In genomic region chr15:44195151-44195740, GRCh38 we compare ENCODE assay signal across 8 cellular contexts. TPM values are rescaled to one million over a fixed set of nuclear protein-coding genes. Genes with fewer than 3 reads are reported as not detected.
A peak's percentile ranks its signal among the peaks of the same experiment; 100 is the strongest.
DNase-seq lines count a peak whose midpoint lies in the region; TF ChIP-seq lines count a peak whose summit lies in the region.

TSS of gene FRMD5 (minus strand) at chr15:44195271.

- H3K9me3 Mint-ChIP-seq in CD4-positive, alpha-beta memory T cell = peaks cover 0 to 1% (median 0%) of the 10 kb centered on the region in 8 donors

- peaks cover 49 to 59% of the 10 kb centered on the region in 2 donors for H3K27me3 Mint-ChIP-seq in CD4-positive, alpha-beta memory T cell

- no peak for TF ChIP-seq POLR2A in erythroblast (IDR thresholded peaks at IDR 0.05; ENCODE audit: low read length)

- H3K9ac ChIP-seq in NT2/D1 (ENCODE audit: insufficient read length, low read depth) = peak within 1 kb of the TSS; percentile 50

- H3K4me1 ChIP-seq in CD4-positive, alpha-beta memory T cell (ENCODE audit: insufficient read depth, low read length) = peaks cover 16% of the 10 kb centered on the region
- H3K4me1 ChIP-seq in NT2/D1 (ENCODE audit: insufficient read depth, insufficient read length) (no peaks in the 10 kb centered on the region), mononuclear cell (ENCODE audit: insufficient read depth, low read length) (peaks cover 18% of the 10 kb centered on the region)

- no peak for TF ChIP-seq CTCF in GM20000 (IDR thresholded peaks at IDR 0.05; ENCODE audit: extremely low read depth, missing control alignments)

- peak; percentile 84 to 88 (median 86) for DNase-seq in CD4-positive, alpha-beta memory T cell
- DNase-seq in GM20000 (ENCODE audit: low spot score) (peak; percentile 95), HS-27A (ENCODE audit: low read depth) (peak; percentile 87), NT2/D1 (ENCODE audit: low read depth, low spot score) (peak; percentile 84), erythroblast (lab: John Stamatoyannopoulos, UW) (peak; percentile 53 to 58)
- peak; percentile 86 for DNase-seq in activated T-cell treated with anti-CD3 and anti-CD28 coated beads, Interleukin-2, amount 50 U/mL, for 1 hour
- peak; percentile 58 to 77 for DNase-seq in stimulated activated CD8-positive, alpha-beta memory T cell treated with anti-CD3 and anti-CD28 coated beads, Interleukin-2, amount 100 ng/mL, for 1 hour (ENCODE audit: low read depth in 2 of 2)

- no peaks in the 10 kb centered on the region for H3K36me3 ChIP-seq in CD4-positive, alpha-beta memory T cell (ENCODE audit: insufficient read depth, low read length)
- no peaks in the 10 kb centered on the region for H3K36me3 ChIP-seq in NT2/D1 (ENCODE audit: insufficient read depth, insufficient read length, low read length)

- no peaks in the 10 kb centered on the region for H3K9me3 ChIP-seq in CD4-positive, alpha-beta memory T cell (ENCODE audit: control insufficient read depth in 1 of 2, low read length in 2 of 2)
- H3K9me3 ChIP-seq in NT2/D1 (ENCODE audit: insufficient read depth, low read length) (no peaks in the 10 kb centered on the region), mononuclear cell (ENCODE audit: low read depth, low read length) (no peaks in the 10 kb centered on the region)

- peaks cover 10 to 28% (median 14%) of the 10 kb centered on the region in 4 donors for H3K4me1 Mint-ChIP-seq in CD4-positive, alpha-beta memory T cell

- peak within 1 kb of the TSS; percentile 24 to 54 for H3K4me3 ChIP-seq in CD4-positive, alpha-beta memory T cell (ENCODE audit: low read length in 2 of 2)
- H3K4me3 ChIP-seq in NT2/D1 (ENCODE audit: insufficient read length, low read depth) (peak within 1 kb of the TSS; percentile 62), mononuclear cell (ENCODE audit: low read length) (peak within 1 kb of the TSS; percentile 26)

- peak within 1 kb of the TSS; percentile 85 to 94 (median 90) for H3K4me3 Mint-ChIP-seq in CD4-positive, alpha-beta memory T cell

- intact Hi-C loops in CD4-positive, alpha-beta memory T cell (cut with micrococcal nuclease) = loop anchor here (2.0 kb wide), 1 partner anchor 94 kb away; the partner anchor contains the start of gene GOLM2

- peak within 1 kb of the TSS in 6 of 7 donors; percentile 17 to 83 (median 68) for H3K27ac Mint-ChIP-seq in CD4-positive, alpha-beta memory T cell

- H3K27me3 ChIP-seq in CD4-positive, alpha-beta memory T cell (ENCODE audit: insufficient read depth, low read length) = peaks cover 33% of the 10 kb centered on the region
- H3K27me3 ChIP-seq in NT2/D1 (ENCODE audit: insufficient read depth, insufficient read length) (peaks cover 43% of the 10 kb centered on the region), mononuclear cell (ENCODE audit: insufficient read depth, low read length) (peaks cover 82% of the 10 kb centered on the region)

- POLR2A ChIA-PET in CD4-positive, alpha-beta memory T cell (lab: Charles Lee; ENCODE audit: partially characterized antibody) = interaction anchor here (0.8 to 1.2 kb wide), 2 partner anchors 92 to 371 kb away, joined by 4 read pairs; partner anchors contain the start of gene MFAP1

- CTCF ChIA-PET in CD4-positive, alpha-beta memory T cell (lab: Charles Lee; ENCODE audit: partially characterized antibody) = no interaction called here

- no peaks in the 10 kb centered on the region for H3K36me3 Mint-ChIP-seq in CD4-positive, alpha-beta memory T cell

- no peak within 1 kb of the TSS for H3K27ac ChIP-seq in CD4-positive, alpha-beta memory T cell (ENCODE audit: low read depth, low read length)

RNA-seq across cellular contexts. Expression of gene FRMD5, which starts in this region (rescaled TPM):
- total RNA-seq in CD4-positive, alpha-beta memory T cell = under 1 TPM in 1 of 2 experiments, not detected in 1; 0.08 TPM
- polyA plus RNA-seq in CD4-positive, alpha-beta memory T cell = under 1 TPM in 1 of 2 donors, not detected in 1; 0.47 TPM
- not detected for total RNA-seq in mononuclear cell

Comparison
In these comparisons a context has a peak if more than half of its experiments do, and no peak if none do; other contexts are left out.
1. Peak in DNase-seq and H3K4me3 ChIP-seq in CD4-positive, alpha-beta memory T cell; RNA of the gene not detected or under 1 TPM.